In the genomic region with DNA sequence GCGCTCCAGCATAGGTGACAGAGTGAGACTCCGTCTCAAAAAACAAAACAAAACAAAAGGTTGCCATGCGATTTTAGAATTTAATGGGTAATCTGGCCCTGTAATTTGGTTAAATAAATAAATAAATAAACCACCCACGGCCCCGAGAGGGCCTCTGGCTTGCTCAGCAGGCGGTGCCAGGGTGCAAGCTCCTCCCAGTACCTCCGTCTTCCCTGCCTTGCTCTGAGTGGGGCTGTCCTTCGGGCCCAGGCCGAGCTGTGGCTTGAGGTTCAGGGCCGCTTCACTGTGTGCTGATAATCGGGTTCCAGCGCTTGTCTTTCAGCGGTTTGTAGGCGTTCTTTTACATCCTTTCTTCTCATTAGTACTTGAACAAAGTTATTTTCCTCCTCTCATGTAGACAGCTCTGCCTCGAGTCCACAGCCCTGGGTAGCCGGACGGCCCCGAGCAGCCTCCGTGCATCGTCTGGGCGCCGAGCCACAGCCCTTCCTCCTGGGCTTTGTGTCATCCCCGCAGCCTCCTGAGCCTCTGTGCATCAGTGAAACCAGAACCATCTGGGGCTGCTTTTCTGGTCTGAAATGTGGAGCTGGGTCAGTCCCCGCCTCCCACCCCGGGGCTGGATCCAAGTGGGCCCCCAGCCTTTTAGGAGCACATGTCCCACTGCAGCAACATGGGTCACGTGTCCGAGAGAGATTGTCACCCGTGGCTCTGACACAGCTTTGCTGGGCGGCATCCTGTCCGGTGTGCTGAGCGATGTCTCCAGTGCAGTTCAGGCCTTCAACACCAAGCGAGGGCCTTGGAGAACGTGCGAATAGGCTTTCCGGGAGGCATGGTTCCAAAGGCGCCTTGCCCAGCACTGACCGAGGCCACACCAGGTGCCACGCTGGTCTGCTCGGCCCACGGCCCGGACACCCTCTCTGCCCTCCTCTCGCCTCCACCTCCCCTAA, we compare ENCODE assay signal across 7 cellular contexts.
DNase-seq lines count a peak whose midpoint lies in the region; ATAC-seq and TF ChIP-seq lines count a peak whose summit lies in the region.

No MANE protein-coding gene starts in this region.

- H3K27ac ChIP-seq in heart right ventricle (peak overlapping the region in 9 of 10 donors; percentile 11 to 93 (median 79)), SJCRH30 (no peak overlapping the region; the same call in 1 of the 2 replicates)

- H3K4me3 ChIP-seq in GM12864 (ENCODE audit: low read depth, low read length): no peak overlapping the region
- peak overlapping the region in 3 of 10 donors; percentile 32 to 59 (median 55) for H3K4me3 ChIP-seq in heart right ventricle
- no peak overlapping the region for H3K4me3 ChIP-seq in SJCRH30

- no peak for ATAC-seq in activated CD8-positive, alpha-beta T cell treated with anti-CD3 and anti-CD28 coated beads for 36 hours
- peak; percentile 25 to 69 (median 48) for ATAC-seq in heart right ventricle
- no peak for ATAC-seq in stimulated activated memory B cell treated with anti-CD40 and anti-IgM and Interleukin-4, amounts not matched to agents 10 μg/mL and 1 μg/mL and 100 μg/mL, for 72 hours

- POLR2A ChIA-PET in activated CD8-positive, alpha-beta T cell treated with anti-CD3 and anti-CD28 coated beads for 36 hours (lab: Charles Lee): interaction anchor here (1.0 to 2.9 kb wide), 6 partner anchors 13 to 72 kb away, joined by 3 to 12 read pairs (median 5); no protein-coding TSS in a partner anchor

- H3K36me3 ChIP-seq in heart right ventricle (peaks cover 0 to 16% (median 0%) of the 10 kb centered on the region in 9 donors), SJCRH30 (no peaks in the 10 kb centered on the region)

- H3K27ac Mint-ChIP-seq in activated CD8-positive, alpha-beta T cell treated with anti-CD3 and anti-CD28 coated beads for 36 hours: peak overlapping the region; percentile 73
- H3K27ac Mint-ChIP-seq in stimulated activated memory B cell treated with anti-CD40 and anti-IgM and Interleukin-4, amounts not matched to agents 10 μg/mL and 1 μg/mL and 100 μg/mL, for 72 hours: peak overlapping the region; percentile 98

- H3K9me3 Mint-ChIP-seq in activated CD8-positive, alpha-beta T cell treated with anti-CD3 and anti-CD28 coated beads for 36 hours: no peaks in the 10 kb centered on the region
- H3K9me3 Mint-ChIP-seq in stimulated activated memory B cell treated with anti-CD40 and anti-IgM and Interleukin-4, amounts not matched to agents 10 μg/mL and 1 μg/mL and 100 μg/mL, for 72 hours: no peaks in the 10 kb centered on the region

- peaks cover 30% of the 10 kb centered on the region for H3K4me1 Mint-ChIP-seq in activated CD8-positive, alpha-beta T cell treated with anti-CD3 and anti-CD28 coated beads for 36 hours (ENCODE audit: low read depth)
- peaks cover 30% of the 10 kb centered on the region for H3K4me1 Mint-ChIP-seq in stimulated activated memory B cell treated with anti-CD40 and anti-IgM and Interleukin-4, amounts not matched to agents 10 μg/mL and 1 μg/mL and 100 μg/mL, for 72 hours

- peak; percentile 15 for DNase-seq in GM12864 (ENCODE audit: low read depth)
- DNase-seq in activated CD8-positive, alpha-beta T cell treated with anti-CD3 and anti-CD28 coated beads for 36 hours: no peak
- peak; percentile 58 to 65 for DNase-seq in heart right ventricle
- DNase-seq in retina: no peak
- DNase-seq in NCI-H187 (lab: John Stamatoyannopoulos, UW): no peak
- DNase-seq in SJCRH30: no peak

- intact Hi-C loops in activated CD8-positive, alpha-beta T cell treated with anti-CD3 and anti-CD28 coated beads for 36 hours (cut with micrococcal nuclease): loop anchor here (2.0 to 10.0 kb wide), 2 partner anchors 45 to 61 kb away; no protein-coding TSS in a partner anchor
- intact Hi-C loops in heart right ventricle (cut with DNase I): loop anchor here in 1 of 10 donors (2.0 kb wide), 1 partner anchor 73 kb away; no protein-coding TSS in a partner anchor

- H3K9me3 ChIP-seq in heart right ventricle: no peaks in the 10 kb centered on the region
- H3K9me3 ChIP-seq in SJCRH30 (replicated peaks): no peaks in the 10 kb centered on the region

- H3K4me1 ChIP-seq in heart right ventricle: peaks cover 0 to 27% (median 16%) of the 10 kb centered on the region in 9 donors
- peaks cover 14% of the 10 kb centered on the region for H3K4me1 ChIP-seq in SJCRH30

- CTCF ChIA-PET in activated CD8-positive, alpha-beta T cell treated with anti-CD3 and anti-CD28 coated beads for 36 hours (lab: Charles Lee): interaction anchor here (1.1 to 2.1 kb wide), 5 partner anchors 20 to 97 kb away, joined by 3 to 11 read pairs (median 4); no protein-coding TSS in a partner anchor

- peaks cover 17% of the 10 kb centered on the region for H3K36me3 Mint-ChIP-seq in activated CD8-positive, alpha-beta T cell treated with anti-CD3 and anti-CD28 coated beads for 36 hours (ENCODE audit: low read depth)
- peaks cover 16% of the 10 kb centered on the region for H3K36me3 Mint-ChIP-seq in stimulated activated memory B cell treated with anti-CD40 and anti-IgM and Interleukin-4, amounts not matched to agents 10 μg/mL and 1 μg/mL and 100 μg/mL, for 72 hours

- no peak overlapping the region for H3K4me3 Mint-ChIP-seq in activated CD8-positive, alpha-beta T cell treated with anti-CD3 and anti-CD28 coated beads for 36 hours
- H3K4me3 Mint-ChIP-seq in stimulated activated memory B cell treated with anti-CD40 and anti-IgM and Interleukin-4, amounts not matched to agents 10 μg/mL and 1 μg/mL and 100 μg/mL, for 72 hours: peak overlapping the region; percentile 3

- no peaks in the 10 kb centered on the region for H3K27me3 ChIP-seq in heart right ventricle
- no peaks in the 10 kb centered on the region for H3K27me3 ChIP-seq in SJCRH30

- 71 to 76% methylated on average over 42 of the region's 42 CpGs for WGBS in heart right ventricle, 2 donors

- TF ChIP-seq CTCF in GM12864 (IDR thresholded peaks at IDR 0.05; ENCODE audit: low read depth, low read length, missing control alignments): no peak
- TF ChIP-seq CTCF in activated CD8-positive, alpha-beta T cell treated with anti-CD3 and anti-CD28 coated beads for 36 hours (IDR thresholded peaks at IDR 0.05): no peak
- no peak for TF ChIP-seq CTCF in heart right ventricle (IDR thresholded peaks at IDR 0.05)

- H3K27me3 Mint-ChIP-seq in activated CD8-positive, alpha-beta T cell treated with anti-CD3 and anti-CD28 coated beads for 36 hours: no peaks in the 10 kb centered on the region
- no peaks in the 10 kb centered on the region for H3K27me3 Mint-ChIP-seq in stimulated activated memory B cell treated with anti-CD40 and anti-IgM and Interleukin-4, amounts not matched to agents 10 μg/mL and 1 μg/mL and 100 μg/mL, for 72 hours

Comparison
In these comparisons a context has a peak if more than half of its experiments do, and no peak if none do; other contexts are left out.
1. DNase-seq: peak in GM12864 (single experiment) and heart right ventricle (2 of 2); none in activated CD8-positive, alpha-beta T cell treated with anti-CD3 and anti-CD28 coated beads for 36 hours (single experiment), retina (single experiment), NCI-H187 (0 of 2) and SJCRH30 (0 of 2).
2. ATAC-seq: peak in heart right ventricle (8 of 8); none in activated CD8-positive, alpha-beta T cell treated with anti-CD3 and anti-CD28 coated beads for 36 hours (single experiment) and stimulated activated memory B cell treated with anti-CD40 and anti-IgM and Interleukin-4, amounts not matched to agents 10 μg/mL and 1 μg/mL and 100 μg/mL, for 72 hours (single experiment).